ENCODE assay signal across 20 cellular contexts in genomic region chr5:16082053-16082452, GRCh38.
A peak's percentile ranks its signal among the peaks of the same experiment; 100 is the strongest.
DNase-seq lines count a peak whose midpoint lies in the region; FAIRE-seq and TF ChIP-seq lines count a peak whose summit lies in the region.
"Had no signal": no experiment of that assay in that cellular context is flagged by ENCODE, and none has a peak within 500 bp of the region (broad histone marks: within the 10 kb centered on the region; RNA-seq: fewer than 3 reads in every experiment).

No MANE protein-coding gene starts in this region.

- peaks cover 10% of the 10 kb centered on the region for H3K4me1 ChIP-seq in ectodermal cell (ENCODE audit: control insufficient read depth, insufficient read depth, low read length)
- H3K4me1 ChIP-seq: Caco-2 had no signal

- H3K27ac ChIP-seq in ectodermal cell (ENCODE audit: insufficient read depth, low read depth, low read length, poor library complexity, severe bottlenecking), result peak overlapping the region; percentile 21

- no peak overlapping the region for H3K4me3 ChIP-seq in ectodermal cell (ENCODE audit: insufficient read depth, low read depth, low read length)

- no peaks in the 10 kb centered on the region for H3K9me3 ChIP-seq in ectodermal cell (ENCODE audit: control insufficient read depth, low read length)
- H3K9me3 ChIP-seq: Caco-2 had no signal

- 47 to 55% methylated on average over 7 of the region's 7 CpGs for WGBS in ectodermal cell, 2 experiments

- DNase-seq in EL, result peak; percentile 36
- peak; percentile 20 for DNase-seq in HCEC 1CT
- peak; percentile 3 for DNase-seq in non-pigmented ciliary epithelial cell (ENCODE audit: low read depth)
- DNase-seq in H54 (ENCODE audit: insufficient read length, low spot score), result no peak
- no peak for DNase-seq in SW 1271 (lab: John Stamatoyannopoulos, UW)
- DNase-seq in ecto neural progenitor cell (ENCODE audit: low spot score), result no peak
- DNase-seq: ACHN; Caco-2; CD4-positive, CD25-positive, alpha-beta regulatory T cell; IMR-90; Kasumi-1; NCI-H187 treated with DMSO at 0.1 percent for 48 hours; NCI-H2171; NCI-H446 treated with DMSO at 0.1 percent for 48 hours; NK-92 treated with Interleukin-12 subunit alpha and Interleukin-12 subunit beta, amount 100 ng/mL, for 24 hours; SIG-M5 had no signal

- H3K27me3 ChIP-seq in ectodermal cell (ENCODE audit: control insufficient read depth, insufficient read depth, low read length, poor library complexity, severe bottlenecking), result no peaks in the 10 kb centered on the region

- no peak for FAIRE-seq in H54 (lab: Jason Lieb, UNC)
- FAIRE-seq: G401.6, GM12891, GM18507 had no signal

- no peaks in the 10 kb centered on the region for H3K36me3 ChIP-seq in ectodermal cell (ENCODE audit: control insufficient read depth, insufficient read depth, low read length)

- TF ChIP-seq POLR2A in H54 (IDR thresholded peaks at IDR 0.05; ENCODE audit: low read depth, low read length), result no peak

Comparison
In these comparisons a context has a peak if more than half of its experiments do, and no peak if none do; other contexts are left out.
1. DNase-seq: peak in EL (single experiment), HCEC 1CT (single experiment) and non-pigmented ciliary epithelial cell (single experiment); none in H54 (single experiment), SW 1271 (0 of 2) and ecto neural progenitor cell (single experiment).